ENCODE assay signal across 15 cellular contexts in genomic region chr2:202249864-202250263, GRCh38. TPM values are rescaled to one million over a fixed set of nuclear protein-coding genes. Genes with fewer than 3 reads are reported as not detected.
DNase-seq lines count a peak whose midpoint lies in the region; ATAC-seq and TF ChIP-seq lines count a peak whose summit lies in the region.
"Had no signal": no experiment of that assay in that cellular context is flagged by ENCODE, and none has a peak within 500 bp of the region (broad histone marks: within the 10 kb centered on the region; RNA-seq: fewer than 3 reads in every experiment).

No MANE protein-coding gene starts in this region.

- H3K27me3 Mint-ChIP-seq in endodermal cell (ENCODE audit: insufficient read depth) (no peaks in the 10 kb centered on the region), mesothelial cell of epicardium (ENCODE audit: low read depth) (peaks cover 2% of the 10 kb centered on the region)

- WGBS in endodermal cell (ENCODE audit: insufficient coverage in 1 of 2, insufficient read length in 1 of 2), 2 experiments, result 30 to 33% methylated on average over 4 to 6 of the region's 6 CpGs
- WGBS in body of pancreas, 2 donors, result 36 to 45% methylated on average over 6 of the region's 6 CpGs

- intact Hi-C loops in body of pancreas (cut with DNase I) (no loop called here), uterus (cut with DNase I; ENCODE audit: low total_unique reads) (no loop called here)

- TF ChIP-seq CTCF in endodermal cell (conservative IDR thresholded peaks at IDR 0.05), result no peak
- TF ChIP-seq CTCF in mesothelial cell of epicardium (IDR thresholded peaks at IDR 0.05; ENCODE audit: unreplicated experiment), result no peak
- TF ChIP-seq CTCF in body of pancreas (IDR thresholded peaks at IDR 0.05), result no peak
- no peak for TF ChIP-seq CTCF in uterus (IDR thresholded peaks at IDR 0.05)

- no peaks in the 10 kb centered on the region for H3K9me3 Mint-ChIP-seq in endodermal cell
- peaks cover 3% of the 10 kb centered on the region for H3K9me3 Mint-ChIP-seq in mesothelial cell of epicardium
- H3K9me3 Mint-ChIP-seq: activated naive CD4-positive, alpha-beta T cell treated with anti-CD3 and anti-CD28 coated beads, Interleukin-2, amount 50 U/mL, for 24 hours had no signal

- H3K27me3 ChIP-seq in endodermal cell (ENCODE audit: control insufficient read depth, insufficient read depth, low read length, poor library complexity, severe bottlenecking) (no peaks in the 10 kb centered on the region), body of pancreas (no peaks in the 10 kb centered on the region), uterus (no peaks in the 10 kb centered on the region)
- H3K27me3 ChIP-seq: testis had no signal

- H3K36me3 Mint-ChIP-seq in endodermal cell (ENCODE audit: low read depth) (no peaks in the 10 kb centered on the region), mesothelial cell of epicardium (no peaks in the 10 kb centered on the region)
- H3K36me3 Mint-ChIP-seq: activated naive CD4-positive, alpha-beta T cell treated with anti-CD3 and anti-CD28 coated beads, Interleukin-2, amount 50 U/mL, for 24 hours had no signal

- H3K27ac ChIP-seq in endodermal cell (ENCODE audit: low read depth, low read length), result no peak overlapping the region
- no peak overlapping the region for H3K27ac ChIP-seq in body of pancreas
- H3K27ac ChIP-seq in uterus, result no peak overlapping the region
- H3K27ac ChIP-seq: testis had no signal

- H3K4me1 ChIP-seq in endodermal cell (ENCODE audit: control insufficient read depth, insufficient read depth, low read length) (no peaks in the 10 kb centered on the region), body of pancreas (no peaks in the 10 kb centered on the region), uterus (no peaks in the 10 kb centered on the region)
- H3K4me1 ChIP-seq: testis had no signal

- H3K36me3 ChIP-seq in endodermal cell (ENCODE audit: control insufficient read depth, insufficient read depth, low read length), result no peaks in the 10 kb centered on the region
- H3K36me3 ChIP-seq in body of pancreas (replicated peaks in 1 of 2; ENCODE audit: insufficient read depth in 1 of 2, low read depth in 2 of 2), result no peaks in the 10 kb centered on the region
- no peaks in the 10 kb centered on the region for H3K36me3 ChIP-seq in uterus

- no peak for TF ChIP-seq POLR2A in body of pancreas (IDR thresholded peaks at IDR 0.05)
- no peak for TF ChIP-seq POLR2A in uterus (IDR thresholded peaks at IDR 0.05)

- ATAC-seq in GM18870 (IDR thresholded peaks at IDR 0.05; ENCODE audit: unreplicated experiment) (no peak), body of pancreas (no peak)

- peak; percentile 10 for DNase-seq in EH (ENCODE audit: low read depth)
- peak; percentile 53 for DNase-seq in M059J (ENCODE audit: low read depth)
- peak; percentile 92 for DNase-seq in endodermal cell
- no peak for DNase-seq in mesothelial cell of epicardium (ENCODE audit: low spot score in 2 of 2, unreplicated experiment in 2 of 2)
- no peak for DNase-seq in body of pancreas
- no peak for DNase-seq in uterus
- DNase-seq in ureter (ENCODE audit: low spot score), result no peak
- DNase-seq: activated CD4-positive, CD25-positive, alpha-beta regulatory T cell; central memory CD4-positive, alpha-beta T cell; NCI-H1092; NCI-H2227 treated with DMSO at 0.1 percent for 48 hours; OCI-M1; testis had no signal

- H3K9me3 ChIP-seq in endodermal cell (ENCODE audit: control insufficient read depth, low read length) (no peaks in the 10 kb centered on the region), body of pancreas (no peaks in the 10 kb centered on the region), uterus (no peaks in the 10 kb centered on the region)
- H3K9me3 ChIP-seq: testis had no signal

- H3K4me3 Mint-ChIP-seq in endodermal cell, result peak overlapping the region; percentile 59
- H3K4me3 Mint-ChIP-seq in mesothelial cell of epicardium, result peak overlapping the region; percentile 53
- H3K4me3 Mint-ChIP-seq: activated naive CD4-positive, alpha-beta T cell treated with anti-CD3 and anti-CD28 coated beads, Interleukin-2, amount 50 U/mL, for 24 hours had no signal

- no peak overlapping the region for H3K4me3 ChIP-seq in endodermal cell (ENCODE audit: low read length)
- no peak overlapping the region for H3K4me3 ChIP-seq in body of pancreas
- no peak overlapping the region for H3K4me3 ChIP-seq in uterus

- no peak overlapping the region for H3K9ac ChIP-seq in endodermal cell (ENCODE audit: extremely low read depth, low read length, poor library complexity, severe bottlenecking)

- H3K4me1 Mint-ChIP-seq in endodermal cell (peaks cover 1% of the 10 kb centered on the region), mesothelial cell of epicardium (peaks cover 6% of the 10 kb centered on the region)
- H3K4me1 Mint-ChIP-seq: activated naive CD4-positive, alpha-beta T cell treated with anti-CD3 and anti-CD28 coated beads, Interleukin-2, amount 50 U/mL, for 24 hours had no signal

- H3K27ac Mint-ChIP-seq in endodermal cell (peak overlapping the region; percentile 92), mesothelial cell of epicardium (peak overlapping the region; percentile 66)
- H3K27ac Mint-ChIP-seq: activated naive CD4-positive, alpha-beta T cell treated with anti-CD3 and anti-CD28 coated beads, Interleukin-2, amount 50 U/mL, for 24 hours had no signal

RNA-seq across cellular contexts. Expression of gene SUMO1, which starts 11.5 kb away (rescaled TPM):
- 207 and 214 TPM in 2 replicates for total RNA-seq in M059J (2014; rRNA removed; shearing (Covaris generic))
- total RNA-seq in endodermal cell (100 to 1,000 TPM; 168 to 183 TPM), mesothelial cell of epicardium (106 to 113 TPM (median 110 TPM) in 3 replicates), body of pancreas (10 to 100 TPM in 1 of 2 donors, 1 to 10 TPM in 1; 5.6 to 43.8 TPM), uterus (100 to 1,000 TPM in 1 of 4 donors, 10 to 100 TPM in 3; 45.6 to 136 (median 52.7) TPM), ureter (83.7 TPM)
- polyA plus RNA-seq in endodermal cell (2013, experiment 1 of 2), result 151 TPM
- polyA plus RNA-seq in endodermal cell (2013, experiment 2 of 2), result 147 TPM

RNA-seq across cellular contexts. Expression of gene NOP58, which starts 15.7 kb away (rescaled TPM):
- total RNA-seq in M059J (2014; rRNA removed; shearing (Covaris generic)), result 57.0 and 90.4 TPM in 2 replicates
- 10 to 100 TPM; 73.5 to 82.7 TPM for total RNA-seq in endodermal cell
- polyA plus RNA-seq in endodermal cell (2013, experiment 1 of 2), result 74.9 TPM
- 77.2 TPM for polyA plus RNA-seq in endodermal cell (2013, experiment 2 of 2)
- total RNA-seq in mesothelial cell of epicardium, result 81.5 to 84.0 TPM (median 83.0 TPM) in 3 replicates
- total RNA-seq in body of pancreas, result 10 to 100 TPM; 70.2 to 93.4 TPM
- 100 to 1,000 TPM in 1 of 4 donors, 10 to 100 TPM in 3; 26.8 to 138 (median 76.9) TPM for total RNA-seq in uterus
- total RNA-seq in ureter, result 113 TPM

Comparison
In these comparisons a context has a peak if more than half of its experiments do, and no peak if none do; other contexts are left out.
1. DNase-seq: peak in EH (single experiment), M059J (single experiment) and endodermal cell (single experiment); none in mesothelial cell of epicardium (0 of 2), body of pancreas (0 of 4), uterus (0 of 2) and ureter (single experiment).